Comparison of ENCODE assay signal across 9 cellular contexts in genomic region chr15:98914626-98915025, GRCh38.
DNase-seq lines count a peak whose midpoint lies in the region; ATAC-seq and TF ChIP-seq lines count a peak whose summit lies in the region.
"Had no signal": no experiment of that assay in that cellular context is flagged by ENCODE, and none has a peak within 500 bp of the region (broad histone marks: within the 10 kb centered on the region; RNA-seq: fewer than 3 reads in every experiment).

No MANE protein-coding gene starts in this region.

- no peaks in the 10 kb centered on the region for H3K27me3 ChIP-seq in stomach smooth muscle (ENCODE audit: control insufficient read depth in 1 of 2, insufficient read depth in 2 of 2, low read length in 2 of 2)

- ATAC-seq in omental fat pad (ENCODE audit: low FRiP score), result no peak

- TF ChIP-seq CTCF in fibroblast of pulmonary artery (IDR thresholded peaks at IDR 0.05; ENCODE audit: low read length, missing control alignments) (no peak), omental fat pad (IDR thresholded peaks at IDR 0.05) (no peak), GM10266 (IDR thresholded peaks at IDR 0.05; ENCODE audit: control insufficient read depth, insufficient read depth, low read depth, missing control alignments) (no peak)

- H3K36me3 ChIP-seq in stomach smooth muscle (ENCODE audit: control insufficient read depth in 2 of 2, insufficient read depth in 2 of 2, low read length in 2 of 2), result peaks cover 56 to 61% of the 10 kb centered on the region in 2 donors

- peak; percentile 91 for DNase-seq in GM04503 (ENCODE audit: low read depth)
- DNase-seq in T1000 (lab: John Stamatoyannopoulos, UW), result peak; percentile 14
- DNase-seq in fibroblast of pulmonary artery (ENCODE audit: low read depth), result peak; percentile 73
- DNase-seq in DMS114 treated with DMSO at 0.1 percent for 48 hours (lab: John Stamatoyannopoulos, UW; ENCODE audit: unreplicated experiment), result no peak
- DNase-seq in central memory CD4-positive, alpha-beta T cell, result no peak
- no peak for DNase-seq in omental fat pad (ENCODE audit: low spot score)
- DNase-seq in GM10266 (ENCODE audit: extremely low spot score), result no peak
- DNase-seq: NCI-H2227 treated with DMSO at 0.1 percent for 48 hours had no signal

- H3K27ac ChIP-seq in stomach smooth muscle (ENCODE audit: low read length), result peak overlapping the region; percentile 6

- H3K4me3 ChIP-seq in fibroblast of pulmonary artery (replicated peaks; ENCODE audit: low read depth, low read length) (no peak overlapping the region), stomach smooth muscle (ENCODE audit: low read length in 2 of 2) (no peak overlapping the region)

- no peaks in the 10 kb centered on the region for H3K4me1 ChIP-seq in stomach smooth muscle (ENCODE audit: control insufficient read depth, insufficient read depth, low read length)

- no peaks in the 10 kb centered on the region for H3K9me3 ChIP-seq in stomach smooth muscle (ENCODE audit: control insufficient read depth in 2 of 2, low read length in 2 of 2)

- no peak overlapping the region for H3K9ac ChIP-seq in stomach smooth muscle (ENCODE audit: low read length in 2 of 2)

Comparison
In these comparisons a context has a peak if more than half of its experiments do, and no peak if none do; other contexts are left out.
1. DNase-seq: peak in GM04503 (single experiment), T1000 (single experiment) and fibroblast of pulmonary artery (single experiment); none in DMS114 treated with DMSO at 0.1 percent for 48 hours (single experiment), central memory CD4-positive, alpha-beta T cell (single experiment), omental fat pad (single experiment) and GM10266 (single experiment).